ENCODE assay signal across 10 cellular contexts in genomic region chr6:112027942-112028674, GRCh38. TPM values are rescaled to one million over a fixed set of nuclear protein-coding genes. Genes with fewer than 3 reads are reported as not detected.
A peak's percentile ranks its signal among the peaks of the same experiment; 100 is the strongest.
DNase-seq lines count a peak whose midpoint lies in the region; ATAC-seq and TF ChIP-seq lines count a peak whose summit lies in the region.
"Had no signal": no experiment of that assay in that cellular context is flagged by ENCODE, and none has a peak within 500 bp of the region (broad histone marks: within the 10 kb centered on the region; RNA-seq: fewer than 3 reads in every experiment).

No MANE protein-coding gene starts in this region.

- H3K79me2 ChIP-seq in ACC112 (ENCODE audit: control insufficient read depth, insufficient read depth, low read length, unreplicated experiment) = no peaks in the 10 kb centered on the region
- H3K79me2 ChIP-seq in OCI-LY7 (ENCODE audit: insufficient read depth, low read depth, low read length) = no peaks in the 10 kb centered on the region

- no peaks in the 10 kb centered on the region for H3K9me3 ChIP-seq in OCI-LY7 (ENCODE audit: low read length)

- no TSS peak for BruUV-seq in OCI-LY7 (replicated peaks; lab: Mats Ljungman, UMichigan)

- POLR2A ChIA-PET in OCI-LY7 (lab: Charles Lee) = interaction anchor here (1.2 kb wide), 1 partner anchor 10 kb away, joined by 3 read pairs; no protein-coding TSS in a partner anchor

- DNase-seq in OCI-LY7 (ENCODE audit: low spot score) (peak; percentile 54), choroid plexus epithelial cell (ENCODE audit: low read depth) (peak; percentile 50), substantia nigra (lab: John Stamatoyannopoulos, UW) (no peak), G401 (ENCODE audit: low spot score) (no peak), ACHN (no peak)

- H3K4me3 ChIP-seq in ACC112 (ENCODE audit: low read depth, low read length) (no peak overlapping the region), OCI-LY7 (ENCODE audit: low read depth, low read length, poor library complexity, severe bottlenecking) (no peak overlapping the region), choroid plexus epithelial cell (ENCODE audit: low read depth, low read length) (no peak overlapping the region)

- peak overlapping the region; percentile 10; the same call in 1 of the 2 replicates for H3K27ac ChIP-seq in ACC112 (ENCODE audit: low read depth, low read length)
- no peak overlapping the region for H3K27ac ChIP-seq in OCI-LY7 (ENCODE audit: low read depth, low read length, poor library complexity, severe bottlenecking)
- H3K27ac ChIP-seq in substantia nigra (ENCODE audit: low read depth, low read length, poor library complexity, severe bottlenecking) = no peak overlapping the region

- no peak for TF ChIP-seq CTCF in OCI-LY7 (conservative IDR thresholded peaks at IDR 0.05; ENCODE audit: low read length)
- no peak for TF ChIP-seq CTCF in choroid plexus epithelial cell (conservative IDR thresholded peaks at IDR 0.05; ENCODE audit: low read depth, low read length)

- H2AFZ ChIP-seq in ACC112 (ENCODE audit: low read length, unreplicated experiment) = no peak overlapping the region
- peak overlapping the region; percentile 36; the same call in 1 of the 2 replicates for H2AFZ ChIP-seq in OCI-LY7 (ENCODE audit: low read length)

- 0 out of 2 replicates have a peak overlapping the region, but pooled peaks have one; percentile 13 for H3K4me2 ChIP-seq in OCI-LY7 (ENCODE audit: low read length)

- H4K20me1 ChIP-seq in OCI-LY7 (ENCODE audit: insufficient read depth, low read length) = no peaks in the 10 kb centered on the region

- in situ Hi-C loops in G401 (cut with HindIII; ENCODE audit: low sequenced_read_pairs) (no loop called here), ACHN (cut with HindIII; ENCODE audit: low pct_ligation_motif_present, low pct_unique_long_range_greater_than_20kb, low sequenced_read_pairs) (no loop called here)

- intact Hi-C loops in OCI-LY7 (cut with micrococcal nuclease; ENCODE audit: unreplicated experiment) = no loop called here

- no peaks in the 10 kb centered on the region for H3K36me3 ChIP-seq in ACC112 (ENCODE audit: insufficient read depth, low read length)
- no peaks in the 10 kb centered on the region for H3K36me3 ChIP-seq in OCI-LY7 (ENCODE audit: insufficient read depth, low read length)

- CTCF ChIA-PET in OCI-LY7 (lab: Charles Lee; ENCODE audit: unreplicated experiment) = no interaction called here

- ATAC-seq in GM18867 (IDR thresholded peaks at IDR 0.05; ENCODE audit: unreplicated experiment) (peak; percentile 72), GM19324 (IDR thresholded peaks at IDR 0.05; ENCODE audit: low FRiP score, unreplicated experiment) (no peak)

- H3K27me3 ChIP-seq in ACC112 (ENCODE audit: insufficient read depth, low read length) = no peaks in the 10 kb centered on the region

- no peaks in the 10 kb centered on the region for H3K9me2 ChIP-seq in OCI-LY7 (ENCODE audit: insufficient read depth, low read length)

- H3K4me1 ChIP-seq in ACC112 (ENCODE audit: control insufficient read depth, insufficient read depth, low read length, unreplicated experiment) (peaks cover 7% of the 10 kb centered on the region), OCI-LY7 (ENCODE audit: insufficient read depth, low read length, poor library complexity, severe bottlenecking) (peaks cover 7% of the 10 kb centered on the region)

RNA-seq across cellular contexts. Expression of gene CCN6, which starts 25.8 kb away (rescaled TPM):
- total RNA-seq in OCI-LY7 (2014; rRNA removed; shearing (Covaris generic)) = not detected in 2 replicates
- not detected in 2 replicates for total RNA-seq in OCI-LY7 (2022)
- not detected in 2 replicates for total RNA-seq in G401 (2014; rRNA removed; shearing (Covaris generic))
- total RNA-seq: cerebellum, liver had no signal

RNA-seq across cellular contexts. Expression of gene TUBE1, which starts 59.2 kb away (rescaled TPM):
- total RNA-seq in OCI-LY7 (2014; rRNA removed; shearing (Covaris generic)) = 27.9 and 35.6 TPM in 2 replicates
- 32.6 and 35.7 TPM in 2 replicates for total RNA-seq in OCI-LY7 (2022)
- 12.2 and 17.1 TPM in 2 replicates for total RNA-seq in G401 (2014; rRNA removed; shearing (Covaris generic))

RNA-seq across cellular contexts. Expression of gene FAM229B, which starts 59.3 kb away (rescaled TPM):
- 3.7 and 14.9 TPM in 2 replicates for total RNA-seq in OCI-LY7 (2014; rRNA removed; shearing (Covaris generic))
- total RNA-seq in OCI-LY7 (2022) = 6.2 and 8.2 TPM in 2 replicates
- 4.5 and 5.0 TPM in 2 replicates for total RNA-seq in G401 (2014; rRNA removed; shearing (Covaris generic))

Comparison
In these comparisons a context has a peak if more than half of its experiments do, and no peak if none do; other contexts are left out.
1. DNase-seq: peak in OCI-LY7 (single experiment) and choroid plexus epithelial cell (single experiment); none in substantia nigra (0 of 49), G401 (single experiment) and ACHN (single experiment).